8 cellular contexts compared by ENCODE assay signal in genomic region chr2:10408649-10409579, GRCh38. TPM values are rescaled to one million over a fixed set of nuclear protein-coding genes. Genes with fewer than 3 reads are reported as not detected.
DNase-seq lines count a peak whose midpoint lies in the region; ATAC-seq and TF ChIP-seq lines count a peak whose summit lies in the region.

No MANE protein-coding gene starts in this region.

- no peaks in the 10 kb centered on the region for H3K79me2 ChIP-seq in fibroblast of lung (ENCODE audit: control insufficient read depth, insufficient read depth, low read length)
- H3K79me2 ChIP-seq in neural cell (replicated peaks; ENCODE audit: insufficient read depth, low read length): no peaks in the 10 kb centered on the region

- H3K27me3 ChIP-seq in Panc1 (ENCODE audit: control insufficient read depth, insufficient read depth, low read length): no peaks in the 10 kb centered on the region
- H3K27me3 ChIP-seq in fibroblast of lung (ENCODE audit: control insufficient read depth, insufficient read depth, low read length): no peaks in the 10 kb centered on the region
- H3K27me3 ChIP-seq in neural cell (ENCODE audit: insufficient read depth, low read depth, low read length): no peaks in the 10 kb centered on the region
- H3K27me3 ChIP-seq in stomach: no peaks in the 10 kb centered on the region

- H4K20me1 ChIP-seq in fibroblast of lung (ENCODE audit: control insufficient read depth, extremely low read depth, insufficient read depth, low read length) (no peaks in the 10 kb centered on the region), neural cell (ENCODE audit: insufficient read depth) (no peaks in the 10 kb centered on the region)

- DNase-seq in DMS53 treated with DMSO at 0.1 percent for 48 hours (lab: John Stamatoyannopoulos, UW; ENCODE audit: unreplicated experiment) (peak; percentile 71), Panc1 (ENCODE audit: low read depth, low spot score) (peak; percentile 74), fibroblast of lung (ENCODE audit: low read depth in 2 of 2) (peak; percentile 59 to 70), stomach (peak; percentile 93)
- peak; percentile 83 to 90 for DNase-seq in activated T-cell treated with anti-CD3 and anti-CD28 coated beads, Interleukin-2, amount 50 U/mL, for 48 hours

- in situ Hi-C loops in Panc1 (cut with HindIII; ENCODE audit: low pct_unique_long_range_greater_than_20kb, low sequenced_read_pairs): no loop called here

- H3K36me3 ChIP-seq in KOPT-K1 (ENCODE audit: insufficient read depth, low read length) (no peaks in the 10 kb centered on the region), Panc1 (ENCODE audit: control insufficient read depth, insufficient read depth, low read length) (no peaks in the 10 kb centered on the region; the same call in 1 of the 2 replicates), fibroblast of lung (ENCODE audit: control insufficient read depth, insufficient read depth, low read length) (no peaks in the 10 kb centered on the region), neural cell (ENCODE audit: insufficient read depth, low read length) (no peaks in the 10 kb centered on the region), stomach (peaks cover 0 to 14% (median 5%) of the 10 kb centered on the region in 4 donors)

- TF ChIP-seq CTCF in Panc1 (IDR thresholded peaks at IDR 0.05) (peak; percentile 98), fibroblast of lung (conservative IDR thresholded peaks at IDR 0.05 in 1 of 2, IDR thresholded peaks at IDR 0.05 in 1 of 2; ENCODE audit: low read depth in 1 of 2, low read length in 2 of 2) (peak; percentile 90 to 93), neural cell (IDR thresholded peaks at IDR 0.05; ENCODE audit: poor library complexity, severe bottlenecking) (peak; percentile 99), stomach (IDR thresholded peaks at IDR 0.05) (peak in 6 of 7 experiments; percentile 54 to 98 (median 94))

- H2AFZ ChIP-seq in fibroblast of lung (ENCODE audit: low read length): no peak overlapping the region
- H2AFZ ChIP-seq in neural cell (ENCODE audit: low read depth, low read length): no peak overlapping the region

- no peak overlapping the region for H3K9ac ChIP-seq in fibroblast of lung (ENCODE audit: insufficient read depth, low read length)
- peak overlapping the region; percentile 44 for H3K9ac ChIP-seq in neural cell (ENCODE audit: low read length)

- CTCF ChIA-PET in Panc1 (lab: Charles Lee): interaction anchor here (0.5 to 2.5 kb wide), 17 partner anchors 12 to 1930 kb away, joined by 3 to 14 read pairs (median 3); no protein-coding TSS in a partner anchor

- H3K27ac ChIP-seq in KOPT-K1 (ENCODE audit: low read depth, low read length, poor library complexity, severe bottlenecking) (peak overlapping the region; percentile 28), Panc1 (ENCODE audit: low read length) (peak overlapping the region; percentile 99), fibroblast of lung (ENCODE audit: insufficient read depth, low read length) (no peak overlapping the region), neural cell (ENCODE audit: low read length) (no peak overlapping the region), stomach (peak overlapping the region; percentile 55 to 90 (median 84))

- no peaks in the 10 kb centered on the region for H3F3A ChIP-seq in neural cell (ENCODE audit: insufficient read depth, low read length, poor library complexity, severe bottlenecking)

- H3K4me1 ChIP-seq in Panc1 (ENCODE audit: control insufficient read depth, insufficient read depth, low read length): peaks cover 72% of the 10 kb centered on the region
- H3K4me1 ChIP-seq in fibroblast of lung (ENCODE audit: control insufficient read depth, extremely low read depth, insufficient read depth, low read length): peaks cover 14% of the 10 kb centered on the region
- H3K4me1 ChIP-seq in stomach: peaks cover 49 to 85% (median 59%) of the 10 kb centered on the region in 4 donors

- H3K9me3 ChIP-seq in KOPT-K1 (ENCODE audit: insufficient read depth, low read length, poor library complexity, severe bottlenecking): no peaks in the 10 kb centered on the region
- no peaks in the 10 kb centered on the region for H3K9me3 ChIP-seq in Panc1 (ENCODE audit: control insufficient read depth, insufficient read depth, low read depth, low read length)
- no peaks in the 10 kb centered on the region for H3K9me3 ChIP-seq in fibroblast of lung (ENCODE audit: control insufficient read depth, insufficient read depth, low read depth, low read length)
- H3K9me3 ChIP-seq in neural cell (ENCODE audit: low read length): no peaks in the 10 kb centered on the region
- no peaks in the 10 kb centered on the region for H3K9me3 ChIP-seq in stomach

- ATAC-seq in GM21723 (IDR thresholded peaks at IDR 0.05; ENCODE audit: unreplicated experiment) (peak; percentile 52), Panc1 (peak; percentile 53)

- H3K4me3 ChIP-seq in Panc1 (ENCODE audit: low read depth in 2 of 2, low read length in 2 of 2) (0 out of 4 replicates have a peak overlapping the region, but pooled peaks of 1 of the 2 experiments have one; percentile 1), fibroblast of lung (replicated peaks in 1 of 4; ENCODE audit: control extremely low read depth in 1 of 4, insufficient read depth in 1 of 4, low read depth in 3 of 4, low read length in 4 of 4) (peak overlapping the region in 1 of 4 experiments; percentile 44), neural cell (ENCODE audit: low read length) (no peak overlapping the region), stomach (peak overlapping the region in 2 of 4 donors; percentile 3 to 10)

- H3K4me2 ChIP-seq in fibroblast of lung (ENCODE audit: extremely low read depth, insufficient read depth, low read length) (peak overlapping the region; percentile 3), neural cell (ENCODE audit: low read length) (peak overlapping the region; percentile 14)

- no peak for TF ChIP-seq POLR2A in stomach (IDR thresholded peaks at IDR 0.05)

- no peaks in the 10 kb centered on the region for H3K9me2 ChIP-seq in neural cell (ENCODE audit: insufficient read depth, low read length)

- intact Hi-C loops in Panc1 (cut with micrococcal nuclease; ENCODE audit: unreplicated experiment): loop anchor here (5.0 to 10.0 kb wide), 2 partner anchors 67 to 264 kb away; no protein-coding TSS in a partner anchor
- intact Hi-C loops in stomach (cut with DNase I; ENCODE audit: low total_unique reads): no loop called here

- POLR2A ChIA-PET in Panc1 (lab: Charles Lee): interaction anchor here (0.6 to 1.0 kb wide), 7 partner anchors 15 to 344 kb away, joined by 3 to 7 read pairs (median 5); partner anchors contain the start of gene HPCAL1

- BruUV-seq in Panc1 (replicated peaks; lab: Mats Ljungman, UMichigan): TSS peak; percentile 60

- TF ChIP-seq EP300 in neural cell (conservative IDR thresholded peaks at IDR 0.05; ENCODE audit: poor library complexity, severe bottlenecking): no peak
- no peak for TF ChIP-seq EP300 in stomach (IDR thresholded peaks at IDR 0.05)

- peak; percentile 98 for TF ChIP-seq RAD21 in neural cell (conservative IDR thresholded peaks at IDR 0.05)

- WGBS in stomach, 5 donors: 14 to 30% (median 18%) methylated on average over 19 to 24 of the region's 24 CpGs

TF ChIP-seq in neural cell, 6 proteins besides CTCF, POLR2A, EP300 and RAD21:
- peak; percentile 58 for TF ChIP-seq MXI1 (conservative IDR thresholded peaks at IDR 0.05; ENCODE audit: poor library complexity, severe bottlenecking)
- TF ChIP-seq SMC3 (conservative IDR thresholded peaks at IDR 0.05; ENCODE audit: poor library complexity): peak; percentile 97
- TF ChIP-seq TAF1 (IDR thresholded peaks at IDR 0.05; ENCODE audit: low read depth): no peak

RNA-seq across cellular contexts. Expression of gene ODC1, which starts 39.2 kb away (rescaled TPM):
- total RNA-seq in Panc1 (2021; ENCODE audit: unreplicated experiment) (159 TPM), fibroblast of lung (53.9 and 86.4 TPM in 2 replicates), stomach (100 to 1,000 TPM in 3 of 5 donors, 10 to 100 TPM in 2; 33.0 to 148 (median 113) TPM)
- polyA plus RNA-seq in Panc1 (2012; ENCODE audit: insufficient read length): 135 TPM
- polyA plus RNA-seq in fibroblast of lung (89.3 and 211 TPM in 2 replicates), neural cell (1,046 and 1,107 TPM in 2 replicates), stomach (10 to 100 TPM; 32.2 to 51.8 (median 36.2) TPM)
- 51.5 and 135 TPM in 2 replicates for polyA plus RNA-seq in fibroblast of lung (2012)
- polyA minus RNA-seq in fibroblast of lung (ENCODE audit: low replicate concordance) (30.0 and 80.8 TPM in 2 replicates), neural cell (916 and 1,013 TPM in 2 replicates)

Comparison
In these comparisons a context has a peak if more than half of its experiments do, and no peak if none do; other contexts are left out.
1. H3K27ac ChIP-seq: peak in KOPT-K1 (single experiment), Panc1 (single experiment) and stomach (5 of 5); none in fibroblast of lung (single experiment) and neural cell (single experiment).
2. Peak in every context shown above with its lines, with median percentiles within 50 percentile points of each other: DNase-seq and CTCF ChIP-seq.